Comparison of ENCODE assay signal across 1 cellular context in the genomic region with DNA sequence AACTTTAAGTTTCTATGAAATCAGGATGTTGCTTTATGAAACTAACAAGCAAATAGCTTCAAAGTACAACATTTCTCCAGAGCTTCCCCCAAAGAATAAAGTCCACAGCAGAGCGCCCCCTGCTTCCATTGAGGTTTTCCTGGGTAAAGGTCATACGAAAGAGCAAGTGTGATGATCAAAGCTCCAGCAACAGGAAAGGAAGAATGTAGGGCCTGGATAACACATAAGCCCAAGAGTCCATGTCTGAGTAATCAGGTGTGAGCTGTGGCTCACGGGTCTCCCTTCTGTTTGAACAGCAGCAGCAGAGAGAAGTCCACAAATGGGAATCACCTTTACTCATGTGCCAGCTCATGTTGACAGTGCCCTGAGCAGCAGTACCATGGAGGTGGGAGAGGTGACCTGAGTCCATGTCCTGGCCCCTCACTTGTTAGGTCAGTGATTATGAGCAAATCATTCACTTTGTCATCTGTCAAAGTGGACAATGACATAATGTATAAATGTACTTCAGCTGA.
TF ChIP-seq lines count a peak whose summit lies in the region.

No MANE protein-coding gene starts in this region.

TF ChIP-seq in HepG2, 621 proteins besides CTCF, POLR2A, EP300 and RAD21 (continued from another document and continues in another):
- TF ChIP-seq KDM3A (CRISPR knock-in tag; IDR thresholded peaks at IDR 0.05; ENCODE audit: low read depth) (0 out of 2 replicates have a peak, but pooled peaks have one; percentile 23), ATF7 (IDR thresholded peaks at IDR 0.05) (peak; percentile 49), ATF7 (CRISPR knock-in tag; IDR thresholded peaks at IDR 0.05) (no peak), TCF7L2 (IDR thresholded peaks at IDR 0.05; ENCODE audit: low read depth, low read length) (no peak), MTA3 (CRISPR knock-in tag; IDR thresholded peaks at IDR 0.05) (no peak), TBX2 (CRISPR knock-in tag; IDR thresholded peaks at IDR 0.05; ENCODE audit: borderline replicate concordance) (peak; percentile 72; the same call in 1 of the 2 replicates), CCDC6 (CRISPR knock-in tag; IDR thresholded peaks at IDR 0.05) (no peak), NR3C1 (CRISPR knock-in tag; IDR thresholded peaks at IDR 0.05) (no peak), KDM4B (CRISPR knock-in tag; IDR thresholded peaks at IDR 0.05) (no peak), ZNF296 (CRISPR knock-in tag; conservative IDR thresholded peaks at IDR 0.05) (no peak), AKAP8 (CRISPR knock-in tag; IDR thresholded peaks at IDR 0.05) (no peak), ZNF496 (CRISPR knock-in tag; IDR thresholded peaks at IDR 0.05; ENCODE audit: insufficient replicate concordance) (no peak), SALL1 (CRISPR knock-in tag; IDR thresholded peaks at IDR 0.05) (peak; percentile 96), ZNF367 (CRISPR knock-in tag; IDR thresholded peaks at IDR 0.05; ENCODE audit: borderline replicate concordance) (no peak), SIX4 (CRISPR knock-in tag; IDR thresholded peaks at IDR 0.05) (no peak), IRF2 (CRISPR knock-in tag; IDR thresholded peaks at IDR 0.05) (peak; percentile 48), PPARG (CRISPR knock-in tag; conservative IDR thresholded peaks at IDR 0.05) (peak; percentile 96), KDM2A (CRISPR knock-in tag; IDR thresholded peaks at IDR 0.05; ENCODE audit: borderline replicate concordance, low read depth) (no peak), ERF (CRISPR knock-in tag; IDR thresholded peaks at IDR 0.05) (0 out of 2 replicates have a peak, but pooled peaks have one; percentile 20), RBFOX2 (IDR thresholded peaks at IDR 0.05; ENCODE audit: low read depth, low read length) (no peak), ATAD3A (CRISPR knock-in tag; IDR thresholded peaks at IDR 0.05) (no peak), FOXK2 (IDR thresholded peaks at IDR 0.05) (peak; percentile 78), CCAR2 (optimal IDR thresholded peaks at IDR 0.05; ENCODE audit: low read depth, low read length) (no peak), THYN1 (CRISPR knock-in tag; IDR thresholded peaks at IDR 0.05; ENCODE audit: borderline replicate concordance, low read depth) (0 out of 2 replicates have a peak, but pooled peaks have one; percentile 47), ZNF660 (CRISPR knock-in tag; IDR thresholded peaks at IDR 0.05; ENCODE audit: borderline replicate concordance, low read depth) (no peak), ZNF225 (CRISPR knock-in tag; IDR thresholded peaks at IDR 0.05) (no peak), SNAI1 (CRISPR knock-in tag; IDR thresholded peaks at IDR 0.05; ENCODE audit: borderline replicate concordance) (no peak), SUZ12 (IDR thresholded peaks at IDR 0.05; ENCODE audit: low read depth, low read length) (no peak), RBM22 (optimal IDR thresholded peaks at IDR 0.05; ENCODE audit: low read length) (no peak), SMAD3 (CRISPR knock-in tag; IDR thresholded peaks at IDR 0.05) (peak; percentile 67; the same call in 1 of the 2 replicates), IRX3 (CRISPR knock-in tag; IDR thresholded peaks at IDR 0.05; ENCODE audit: borderline replicate concordance, low read depth) (no peak), CBX2 (IDR thresholded peaks at IDR 0.05; ENCODE audit: low read depth, low read length) (no peak), CBX2 (CRISPR knock-in tag; IDR thresholded peaks at IDR 0.05; ENCODE audit: low read depth) (no peak), SP1 (IDR thresholded peaks at IDR 0.05) (no peak), SP1 (CRISPR knock-in tag; IDR thresholded peaks at IDR 0.05) (peak; percentile 24; the same call in 1 of the 2 replicates), SRY (CRISPR knock-in tag; IDR thresholded peaks at IDR 0.05) (no peak), MEF2D (CRISPR knock-in tag; IDR thresholded peaks at IDR 0.05) (peak; percentile 40; the same call in 1 of the 2 replicates), HNF4G (IDR thresholded peaks at IDR 0.05; ENCODE audit: borderline replicate concordance, low read depth, low read length) (peak; percentile 90), HNF4G (CRISPR knock-in tag; IDR thresholded peaks at IDR 0.05; ENCODE audit: borderline replicate concordance, low read depth) (peak; percentile 66; the same call in 1 of the 2 replicates), MZF1 (CRISPR knock-in tag; IDR thresholded peaks at IDR 0.05; ENCODE audit: borderline replicate concordance) (no peak), ZNF234 (CRISPR knock-in tag; conservative IDR thresholded peaks at IDR 0.05) (no peak), ZNF558 (CRISPR knock-in tag; IDR thresholded peaks at IDR 0.05; ENCODE audit: borderline replicate concordance) (no peak), ASH2L (IDR thresholded peaks at IDR 0.05; ENCODE audit: insufficient read length, low read depth, low read length) (peak; percentile 62), NONO (IDR thresholded peaks at IDR 0.05) (no peak), NONO (CRISPR knock-in tag; conservative IDR thresholded peaks at IDR 0.05) (no peak), ELF3 (CRISPR knock-in tag; IDR thresholded peaks at IDR 0.05) (peak; percentile 82), ZNF121 (CRISPR knock-in tag; IDR thresholded peaks at IDR 0.05) (no peak), ZMYM4 (CRISPR knock-in tag; IDR thresholded peaks at IDR 0.05) (no peak; the same call in 1 of the 2 replicates), ATM (IDR thresholded peaks at IDR 0.05; ENCODE audit: borderline replicate concordance) (no peak), ZFP36L1 (CRISPR knock-in tag; IDR thresholded peaks at IDR 0.05) (peak; percentile 80; the same call in 1 of the 2 replicates), ZSCAN20 (CRISPR knock-in tag; IDR thresholded peaks at IDR 0.05; ENCODE audit: borderline replicate concordance) (no peak), SMARCE1 (IDR thresholded peaks at IDR 0.05; ENCODE audit: borderline replicate concordance) (no peak), ZNF543 (CRISPR knock-in tag; IDR thresholded peaks at IDR 0.05) (no peak), ZNF724P (CRISPR knock-in tag; IDR thresholded peaks at IDR 0.05; ENCODE audit: borderline replicate concordance) (no peak), YEATS4 (CRISPR knock-in tag; IDR thresholded peaks at IDR 0.05; ENCODE audit: borderline replicate concordance) (peak; percentile 35; the same call in 1 of the 2 replicates), NFRKB (IDR thresholded peaks at IDR 0.05) (no peak), ZNF598 (CRISPR knock-in tag; IDR thresholded peaks at IDR 0.05; ENCODE audit: borderline replicate concordance) (no peak), LCORL (IDR thresholded peaks at IDR 0.05) (no peak), LCORL (CRISPR knock-in tag; IDR thresholded peaks at IDR 0.05) (peak; percentile 57; the same call in 1 of the 2 replicates), RCOR2 (CRISPR knock-in tag; IDR thresholded peaks at IDR 0.05) (peak; percentile 47; the same call in 1 of the 2 replicates), ZNF790 (CRISPR knock-in tag; IDR thresholded peaks at IDR 0.05; ENCODE audit: borderline replicate concordance) (no peak)
- TF ChIP-seq, protein P1, sequence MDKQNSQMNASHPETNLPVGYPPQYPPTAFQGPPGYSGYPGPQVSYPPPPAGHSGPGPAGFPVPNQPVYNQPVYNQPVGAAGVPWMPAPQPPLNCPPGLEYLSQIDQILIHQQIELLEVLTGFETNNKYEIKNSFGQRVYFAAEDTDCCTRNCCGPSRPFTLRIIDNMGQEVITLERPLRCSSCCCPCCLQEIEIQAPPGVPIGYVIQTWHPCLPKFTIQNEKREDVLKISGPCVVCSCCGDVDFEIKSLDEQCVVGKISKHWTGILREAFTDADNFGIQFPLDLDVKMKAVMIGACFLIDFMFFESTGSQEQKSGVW (CRISPR knock-in tag; IDR thresholded peaks at IDR 0.05; ENCODE audit: borderline replicate concordance): no peak
- TF ChIP-seq, protein P2, sequence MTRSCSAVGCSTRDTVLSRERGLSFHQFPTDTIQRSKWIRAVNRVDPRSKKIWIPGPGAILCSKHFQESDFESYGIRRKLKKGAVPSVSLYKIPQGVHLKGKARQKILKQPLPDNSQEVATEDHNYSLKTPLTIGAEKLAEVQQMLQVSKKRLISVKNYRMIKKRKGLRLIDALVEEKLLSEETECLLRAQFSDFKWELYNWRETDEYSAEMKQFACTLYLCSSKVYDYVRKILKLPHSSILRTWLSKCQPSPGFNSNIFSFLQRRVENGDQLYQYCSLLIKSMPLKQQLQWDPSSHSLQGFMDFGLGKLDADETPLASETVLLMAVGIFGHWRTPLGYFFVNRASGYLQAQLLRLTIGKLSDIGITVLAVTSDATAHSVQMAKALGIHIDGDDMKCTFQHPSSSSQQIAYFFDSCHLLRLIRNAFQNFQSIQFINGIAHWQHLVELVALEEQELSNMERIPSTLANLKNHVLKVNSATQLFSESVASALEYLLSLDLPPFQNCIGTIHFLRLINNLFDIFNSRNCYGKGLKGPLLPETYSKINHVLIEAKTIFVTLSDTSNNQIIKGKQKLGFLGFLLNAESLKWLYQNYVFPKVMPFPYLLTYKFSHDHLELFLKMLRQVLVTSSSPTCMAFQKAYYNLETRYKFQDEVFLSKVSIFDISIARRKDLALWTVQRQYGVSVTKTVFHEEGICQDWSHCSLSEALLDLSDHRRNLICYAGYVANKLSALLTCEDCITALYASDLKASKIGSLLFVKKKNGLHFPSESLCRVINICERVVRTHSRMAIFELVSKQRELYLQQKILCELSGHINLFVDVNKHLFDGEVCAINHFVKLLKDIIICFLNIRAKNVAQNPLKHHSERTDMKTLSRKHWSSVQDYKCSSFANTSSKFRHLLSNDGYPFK (CRISPR knock-in tag; IDR thresholded peaks at IDR 0.05; ENCODE audit: borderline replicate concordance): no peak
- TF ChIP-seq, protein P3, sequence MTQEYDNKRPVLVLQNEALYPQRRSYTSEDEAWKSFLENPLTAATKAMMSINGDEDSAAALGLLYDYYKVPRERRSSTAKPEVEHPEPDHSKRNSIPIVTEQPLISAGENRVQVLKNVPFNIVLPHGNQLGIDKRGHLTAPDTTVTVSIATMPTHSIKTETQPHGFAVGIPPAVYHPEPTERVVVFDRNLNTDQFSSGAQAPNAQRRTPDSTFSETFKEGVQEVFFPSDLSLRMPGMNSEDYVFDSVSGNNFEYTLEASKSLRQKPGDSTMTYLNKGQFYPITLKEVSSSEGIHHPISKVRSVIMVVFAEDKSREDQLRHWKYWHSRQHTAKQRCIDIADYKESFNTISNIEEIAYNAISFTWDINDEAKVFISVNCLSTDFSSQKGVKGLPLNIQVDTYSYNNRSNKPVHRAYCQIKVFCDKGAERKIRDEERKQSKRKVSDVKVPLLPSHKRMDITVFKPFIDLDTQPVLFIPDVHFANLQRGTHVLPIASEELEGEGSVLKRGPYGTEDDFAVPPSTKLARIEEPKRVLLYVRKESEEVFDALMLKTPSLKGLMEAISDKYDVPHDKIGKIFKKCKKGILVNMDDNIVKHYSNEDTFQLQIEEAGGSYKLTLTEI (CRISPR knock-in tag; conservative IDR thresholded peaks at IDR 0.05): no peak
- TF ChIP-seq, protein P4, sequence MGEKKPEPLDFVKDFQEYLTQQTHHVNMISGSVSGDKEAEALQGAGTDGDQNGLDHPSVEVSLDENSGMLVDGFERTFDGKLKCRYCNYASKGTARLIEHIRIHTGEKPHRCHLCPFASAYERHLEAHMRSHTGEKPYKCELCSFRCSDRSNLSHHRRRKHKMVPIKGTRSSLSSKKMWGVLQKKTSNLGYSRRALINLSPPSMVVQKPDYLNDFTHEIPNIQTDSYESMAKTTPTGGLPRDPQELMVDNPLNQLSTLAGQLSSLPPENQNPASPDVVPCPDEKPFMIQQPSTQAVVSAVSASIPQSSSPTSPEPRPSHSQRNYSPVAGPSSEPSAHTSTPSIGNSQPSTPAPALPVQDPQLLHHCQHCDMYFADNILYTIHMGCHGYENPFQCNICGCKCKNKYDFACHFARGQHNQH (CRISPR knock-in tag; IDR thresholded peaks at IDR 0.05): peak; percentile 48; the same call in 1 of the 2 replicates
- TF ChIP-seq, protein P5, sequence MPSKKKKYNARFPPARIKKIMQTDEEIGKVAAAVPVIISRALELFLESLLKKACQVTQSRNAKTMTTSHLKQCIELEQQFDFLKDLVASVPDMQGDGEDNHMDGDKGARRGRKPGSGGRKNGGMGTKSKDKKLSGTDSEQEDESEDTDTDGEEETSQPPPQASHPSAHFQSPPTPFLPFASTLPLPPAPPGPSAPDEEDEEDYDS (CRISPR knock-in tag; IDR thresholded peaks at IDR 0.05): peak; percentile 26; the same call in 1 of the 2 replicates
- TF ChIP-seq, protein P6, sequence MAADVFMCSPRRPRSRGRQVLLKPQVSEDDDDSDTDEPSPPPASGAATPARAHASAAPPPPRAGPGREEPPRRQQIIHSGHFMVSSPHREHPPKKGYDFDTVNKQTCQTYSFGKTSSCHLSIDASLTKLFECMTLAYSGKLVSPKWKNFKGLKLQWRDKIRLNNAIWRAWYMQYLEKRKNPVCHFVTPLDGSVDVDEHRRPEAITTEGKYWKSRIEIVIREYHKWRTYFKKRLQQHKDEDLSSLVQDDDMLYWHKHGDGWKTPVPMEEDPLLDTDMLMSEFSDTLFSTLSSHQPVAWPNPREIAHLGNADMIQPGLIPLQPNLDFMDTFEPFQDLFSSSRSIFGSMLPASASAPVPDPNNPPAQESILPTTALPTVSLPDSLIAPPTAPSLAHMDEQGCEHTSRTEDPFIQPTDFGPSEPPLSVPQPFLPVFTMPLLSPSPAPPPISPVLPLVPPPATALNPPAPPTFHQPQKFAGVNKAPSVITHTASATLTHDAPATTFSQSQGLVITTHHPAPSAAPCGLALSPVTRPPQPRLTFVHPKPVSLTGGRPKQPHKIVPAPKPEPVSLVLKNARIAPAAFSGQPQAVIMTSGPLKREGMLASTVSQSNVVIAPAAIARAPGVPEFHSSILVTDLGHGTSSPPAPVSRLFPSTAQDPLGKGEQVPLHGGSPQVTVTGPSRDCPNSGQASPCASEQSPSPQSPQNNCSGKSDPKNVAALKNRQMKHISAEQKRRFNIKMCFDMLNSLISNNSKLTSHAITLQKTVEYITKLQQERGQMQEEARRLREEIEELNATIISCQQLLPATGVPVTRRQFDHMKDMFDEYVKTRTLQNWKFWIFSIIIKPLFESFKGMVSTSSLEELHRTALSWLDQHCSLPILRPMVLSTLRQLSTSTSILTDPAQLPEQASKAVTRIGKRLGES (CRISPR knock-in tag; IDR thresholded peaks at IDR 0.05; ENCODE audit: borderline replicate concordance): no peak
- TF ChIP-seq, protein P7, sequence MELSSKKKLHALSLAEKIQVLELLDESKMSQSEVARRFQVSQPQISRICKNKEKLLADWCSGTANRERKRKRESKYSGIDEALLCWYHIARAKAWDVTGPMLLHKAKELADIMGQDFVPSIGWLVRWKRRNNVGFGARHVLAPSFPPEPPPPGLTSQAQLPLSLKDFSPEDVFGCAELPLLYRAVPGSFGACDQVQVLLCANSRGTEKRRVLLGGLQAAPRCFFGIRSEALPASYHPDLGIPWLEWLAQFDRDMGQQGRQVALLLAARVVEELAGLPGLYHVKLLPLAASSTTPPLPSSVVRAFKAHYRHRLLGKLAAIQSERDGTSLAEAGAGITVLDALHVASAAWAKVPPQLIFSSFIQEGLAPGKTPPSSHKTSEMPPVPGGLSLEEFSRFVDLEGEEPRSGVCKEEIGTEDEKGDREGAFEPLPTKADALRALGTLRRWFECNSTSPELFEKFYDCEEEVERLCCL (CRISPR knock-in tag; IDR thresholded peaks at IDR 0.05; ENCODE audit: borderline replicate concordance): no peak
- TF ChIP-seq, protein P8, sequence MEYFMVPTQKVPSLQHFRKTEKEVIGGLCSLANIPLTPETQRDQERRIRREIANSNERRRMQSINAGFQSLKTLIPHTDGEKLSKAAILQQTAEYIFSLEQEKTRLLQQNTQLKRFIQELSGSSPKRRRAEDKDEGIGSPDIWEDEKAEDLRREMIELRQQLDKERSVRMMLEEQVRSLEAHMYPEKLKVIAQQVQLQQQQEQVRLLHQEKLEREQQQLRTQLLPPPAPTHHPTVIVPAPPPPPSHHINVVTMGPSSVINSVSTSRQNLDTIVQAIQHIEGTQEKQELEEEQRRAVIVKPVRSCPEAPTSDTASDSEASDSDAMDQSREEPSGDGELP (IDR thresholded peaks at IDR 0.05; ENCODE audit: borderline replicate concordance, low read depth): peak; percentile 83
